Comparison of ENCODE assay signal across 6 cellular contexts in genomic region chrX:88828011-88828410, GRCh38.
"Had no signal": no experiment of that assay in that cellular context is flagged by ENCODE, and none has a peak within 500 bp of the region (broad histone marks: within the 10 kb centered on the region; RNA-seq: fewer than 3 reads in every experiment).

No MANE protein-coding gene starts in this region.

- H3K27me3 Mint-ChIP-seq: IgD-negative memory B cell had no signal

- H3K9me3 Mint-ChIP-seq: GM23338, IgD-negative memory B cell had no signal

- H3K4me1 Mint-ChIP-seq: GM23338, IgD-negative memory B cell had no signal

- H3K27ac ChIP-seq: HL-60 had no signal

- H3K27ac Mint-ChIP-seq: GM23338, H9, IgD-negative memory B cell had no signal

- H3K4me2 ChIP-seq: GM23338 had no signal

- H3K4me3 Mint-ChIP-seq: GM23338, H9, IgD-negative memory B cell had no signal

- H2AFZ ChIP-seq: GM23338 had no signal

- DNase-seq: H9, HCEC 1CT, KBM-7 had no signal

- H3K4me3 ChIP-seq: GM23338 had no signal
